1 cellular context compared by ENCODE assay signal in genomic region chr12:52213541-52214420, GRCh38.
A peak's percentile ranks its signal among the peaks of the same experiment; 100 is the strongest.
TF ChIP-seq lines count a peak whose summit lies in the region.

No MANE protein-coding gene starts in this region.

TF ChIP-seq in HepG2, 621 proteins besides CTCF, POLR2A, EP300 and RAD21 (continued from another document and continues in another):
- TF ChIP-seq AKNA (CRISPR knock-in tag; IDR thresholded peaks at IDR 0.05; ENCODE audit: borderline replicate concordance) (no peak), MXD1 (CRISPR knock-in tag; IDR thresholded peaks at IDR 0.05) (no peak), TGIF2 (CRISPR knock-in tag; IDR thresholded peaks at IDR 0.05) (0 out of 2 replicates have a peak, but pooled peaks have one; percentile 17), HOXA7 (CRISPR knock-in tag; IDR thresholded peaks at IDR 0.05) (no peak), POLR2G (IDR thresholded peaks at IDR 0.05; ENCODE audit: low read depth, low read length) (no peak), ZIK1 (CRISPR knock-in tag; IDR thresholded peaks at IDR 0.05; ENCODE audit: borderline replicate concordance, low read depth) (no peak), ARID5B (CRISPR knock-in tag; IDR thresholded peaks at IDR 0.05) (no peak), TEAD3 (CRISPR knock-in tag; optimal IDR thresholded peaks at IDR 0.05; ENCODE audit: borderline replicate concordance) (peak; percentile 37), ZNF282 (IDR thresholded peaks at IDR 0.05; ENCODE audit: partially characterized antibody) (no peak), PITX1 (CRISPR knock-in tag; IDR thresholded peaks at IDR 0.05) (no peak), STAG1 (CRISPR knock-in tag; IDR thresholded peaks at IDR 0.05) (peak; percentile 80), NRL (CRISPR knock-in tag; IDR thresholded peaks at IDR 0.05; ENCODE audit: borderline replicate concordance) (no peak), IRF2 (CRISPR knock-in tag; IDR thresholded peaks at IDR 0.05) (peak; percentile 20; the same call in 1 of the 2 replicates), ZEB1 (IDR thresholded peaks at IDR 0.05; ENCODE audit: insufficient replicate concordance, low read depth) (no peak), ZNF780A (CRISPR knock-in tag; IDR thresholded peaks at IDR 0.05) (no peak), ZNF274 (CRISPR knock-in tag; IDR thresholded peaks at IDR 0.05) (no peak), ZNF574 (CRISPR knock-in tag; IDR thresholded peaks at IDR 0.05) (no peak), CEBPG (CRISPR knock-in tag; IDR thresholded peaks at IDR 0.05) (0 out of 2 replicates have a peak, but pooled peaks have one; percentile 49), BHLHE40 (IDR thresholded peaks at IDR 0.05; ENCODE audit: low read length) (0 out of 2 replicates have a peak, but pooled peaks have one; percentile 24), HINFP (CRISPR knock-in tag; IDR thresholded peaks at IDR 0.05; ENCODE audit: low read depth) (no peak), KDM2A (CRISPR knock-in tag; IDR thresholded peaks at IDR 0.05; ENCODE audit: borderline replicate concordance, low read depth) (peak; percentile 67; the same call in 1 of the 2 replicates), ERF (CRISPR knock-in tag; IDR thresholded peaks at IDR 0.05) (peak; percentile 50; the same call in 1 of the 2 replicates), ARID4A (CRISPR knock-in tag; IDR thresholded peaks at IDR 0.05; ENCODE audit: borderline replicate concordance) (no peak), AKAP8 (CRISPR knock-in tag; IDR thresholded peaks at IDR 0.05) (no peak), HNRNPL (IDR thresholded peaks at IDR 0.05; ENCODE audit: low read depth, low read length) (peak; percentile 78; the same call in 1 of the 2 replicates)
- TF ChIP-seq, protein P1, sequence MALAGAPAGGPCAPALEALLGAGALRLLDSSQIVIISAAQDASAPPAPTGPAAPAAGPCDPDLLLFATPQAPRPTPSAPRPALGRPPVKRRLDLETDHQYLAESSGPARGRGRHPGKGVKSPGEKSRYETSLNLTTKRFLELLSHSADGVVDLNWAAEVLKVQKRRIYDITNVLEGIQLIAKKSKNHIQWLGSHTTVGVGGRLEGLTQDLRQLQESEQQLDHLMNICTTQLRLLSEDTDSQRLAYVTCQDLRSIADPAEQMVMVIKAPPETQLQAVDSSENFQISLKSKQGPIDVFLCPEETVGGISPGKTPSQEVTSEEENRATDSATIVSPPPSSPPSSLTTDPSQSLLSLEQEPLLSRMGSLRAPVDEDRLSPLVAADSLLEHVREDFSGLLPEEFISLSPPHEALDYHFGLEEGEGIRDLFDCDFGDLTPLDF (CRISPR knock-in tag; IDR thresholded peaks at IDR 0.05) = no peak
- TF ChIP-seq, protein P2, sequence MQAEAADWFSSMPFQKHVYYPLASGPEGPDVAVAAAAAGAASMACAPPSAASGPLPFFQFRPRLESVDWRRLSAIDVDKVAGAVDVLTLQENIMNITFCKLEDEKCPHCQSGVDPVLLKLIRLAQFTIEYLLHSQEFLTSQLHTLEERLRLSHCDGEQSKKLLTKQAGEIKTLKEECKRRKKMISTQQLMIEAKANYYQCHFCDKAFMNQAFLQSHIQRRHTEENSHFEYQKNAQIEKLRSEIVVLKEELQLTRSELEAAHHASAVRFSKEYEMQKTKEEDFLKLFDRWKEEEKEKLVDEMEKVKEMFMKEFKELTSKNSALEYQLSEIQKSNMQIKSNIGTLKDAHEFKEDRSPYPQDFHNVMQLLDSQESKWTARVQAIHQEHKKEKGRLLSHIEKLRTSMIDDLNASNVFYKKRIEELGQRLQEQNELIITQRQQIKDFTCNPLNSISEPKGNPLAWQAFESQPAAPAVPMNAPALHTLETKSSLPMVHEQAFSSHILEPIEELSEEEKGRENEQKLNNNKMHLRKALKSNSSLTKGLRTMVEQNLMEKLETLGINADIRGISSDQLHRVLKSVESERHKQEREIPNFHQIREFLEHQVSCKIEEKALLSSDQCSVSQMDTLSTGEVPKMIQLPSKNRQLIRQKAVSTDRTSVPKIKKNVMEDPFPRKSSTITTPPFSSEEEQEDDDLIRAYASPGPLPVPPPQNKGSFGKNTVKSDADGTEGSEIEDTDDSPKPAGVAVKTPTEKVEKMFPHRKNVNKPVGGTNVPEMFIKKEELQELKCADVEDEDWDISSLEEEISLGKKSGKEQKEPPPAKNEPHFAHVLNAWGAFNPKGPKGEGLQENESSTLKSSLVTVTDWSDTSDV (CRISPR knock-in tag; IDR thresholded peaks at IDR 0.05) = no peak
- TF ChIP-seq, protein P3, sequence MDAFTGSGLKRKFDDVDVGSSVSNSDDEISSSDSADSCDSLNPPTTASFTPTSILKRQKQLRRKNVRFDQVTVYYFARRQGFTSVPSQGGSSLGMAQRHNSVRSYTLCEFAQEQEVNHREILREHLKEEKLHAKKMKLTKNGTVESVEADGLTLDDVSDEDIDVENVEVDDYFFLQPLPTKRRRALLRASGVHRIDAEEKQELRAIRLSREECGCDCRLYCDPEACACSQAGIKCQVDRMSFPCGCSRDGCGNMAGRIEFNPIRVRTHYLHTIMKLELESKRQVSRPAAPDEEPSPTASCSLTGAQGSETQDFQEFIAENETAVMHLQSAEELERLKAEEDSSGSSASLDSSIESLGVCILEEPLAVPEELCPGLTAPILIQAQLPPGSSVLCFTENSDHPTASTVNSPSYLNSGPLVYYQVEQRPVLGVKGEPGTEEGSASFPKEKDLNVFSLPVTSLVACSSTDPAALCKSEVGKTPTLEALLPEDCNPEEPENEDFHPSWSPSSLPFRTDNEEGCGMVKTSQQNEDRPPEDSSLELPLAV (CRISPR knock-in tag; conservative IDR thresholded peaks at IDR 0.05; ENCODE audit: low read depth) = no peak
- TF ChIP-seq, protein P4, sequence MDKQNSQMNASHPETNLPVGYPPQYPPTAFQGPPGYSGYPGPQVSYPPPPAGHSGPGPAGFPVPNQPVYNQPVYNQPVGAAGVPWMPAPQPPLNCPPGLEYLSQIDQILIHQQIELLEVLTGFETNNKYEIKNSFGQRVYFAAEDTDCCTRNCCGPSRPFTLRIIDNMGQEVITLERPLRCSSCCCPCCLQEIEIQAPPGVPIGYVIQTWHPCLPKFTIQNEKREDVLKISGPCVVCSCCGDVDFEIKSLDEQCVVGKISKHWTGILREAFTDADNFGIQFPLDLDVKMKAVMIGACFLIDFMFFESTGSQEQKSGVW (CRISPR knock-in tag; IDR thresholded peaks at IDR 0.05; ENCODE audit: borderline replicate concordance) = no peak
